Comparison of ENCODE assay signal across 29 cellular contexts in genomic region chr10:118841881-118842605, GRCh38.
"Had no signal": no experiment of that assay in that cellular context is flagged by ENCODE, and none has a peak within 500 bp of the region (broad histone marks: within the 10 kb centered on the region; RNA-seq: fewer than 3 reads in every experiment).

No MANE protein-coding gene starts in this region.

- H3K9me3 ChIP-seq: adrenal gland, body of pancreas, esophagus muscularis mucosa, gastrocnemius medialis had no signal

- H3K27me3 Mint-ChIP-seq: activated naive CD4-positive, alpha-beta T cell treated with anti-CD3 and anti-CD28 coated beads, Interleukin-2, amount 50 U/mL, for 24 hours; activated naive CD8-positive, alpha-beta T cell treated with anti-CD3 and anti-CD28 coated beads for 36 hours had no signal

- H3K27me3 ChIP-seq: adrenal gland, body of pancreas, esophagus muscularis mucosa, foreskin keratinocyte, gastrocnemius medialis had no signal

- H3K36me3 Mint-ChIP-seq: activated naive CD4-positive, alpha-beta T cell treated with anti-CD3 and anti-CD28 coated beads, Interleukin-2, amount 50 U/mL, for 24 hours; activated naive CD8-positive, alpha-beta T cell treated with anti-CD3 and anti-CD28 coated beads for 36 hours; WTC11 had no signal

- H3K36me3 ChIP-seq: adrenal gland, esophagus muscularis mucosa, gastrocnemius medialis had no signal

- H3K27ac ChIP-seq: adrenal gland, body of pancreas, esophagus muscularis mucosa, gastrocnemius medialis had no signal

- H3K27ac Mint-ChIP-seq: activated CD4-positive, alpha-beta memory T cell treated with anti-CD3 and anti-CD28 coated beads, Interleukin-2, amount 10 ng/mL, durations not matched to agents 7 days and 5 days; activated CD4-positive, alpha-beta T cell treated with anti-CD3 and anti-CD28 coated beads, Interleukin-2, amount 10 ng/mL, durations not matched to agents 7 days and 5 days; activated naive CD4-positive, alpha-beta T cell treated with anti-CD3 and anti-CD28 coated beads for 36 hours; activated naive CD4-positive, alpha-beta T cell treated with anti-CD3 and anti-CD28 coated beads, Interleukin-2, amount 50 U/mL, for 24 hours; activated naive CD8-positive, alpha-beta T cell treated with anti-CD3 and anti-CD28 coated beads for 36 hours; activated naive CD8-positive, alpha-beta T cell treated with anti-CD3 and anti-CD28 coated beads, Interleukin-2, amount 50 U/mL, for 24 hours; activated T-helper 1 cell treated with anti-CD3 and anti-CD28 coated beads, Interleukin-12 subunit alpha, Interleukin-12 subunit beta, Interleukin-2, Interleukin-4 antibody, amounts not matched to agents 30 ng/mL and 10 ng/mL and 1 ng/mL, durations not matched to agents 14 hours and 24 hours and 36 hours; activated T-helper 2 cell treated with anti-CD3 and anti-CD28 coated beads, Interferon-gamma antibody, Interleukin-2, Interleukin-4, amounts not matched to agents 10 μg/mL and 5 μg/mL and 100 μg/mL, durations not matched to agents 14 hours and 24 hours and 36 hours; effector memory CD8-positive, alpha-beta T cell; WTC11 had no signal

- DNase-seq: activated CD4-positive, alpha-beta T cell treated with anti-CD3 and anti-CD28 coated beads for 1 hour; activated CD4-positive, alpha-beta T cell treated with anti-CD3 and anti-CD28 coated beads for 4 hours; activated CD4-positive, alpha-beta T cell treated with anti-CD3 and anti-CD28 coated beads, Interleukin-2, amount 10 ng/mL, durations not matched to agents 7 days and 5 days; activated CD4-positive, alpha-beta T cell treated with anti-CD3 and anti-CD28 coated beads, Interleukin-2, amount 50 U/mL, for 4 hours; activated effector memory CD4-positive, alpha-beta T cell treated with anti-CD3 and anti-CD28 coated beads, Interleukin-2, amount 50 U/mL, for 16 hours; activated naive CD4-positive, alpha-beta T cell treated with anti-CD3 and anti-CD28 coated beads for 36 hours; activated naive CD8-positive, alpha-beta T cell treated with anti-CD3 and anti-CD28 coated beads for 36 hours; activated naive CD8-positive, alpha-beta T cell treated with anti-CD3 and anti-CD28 coated beads, Interleukin-2, amount 50 U/mL, for 24 hours; activated T-cell treated with anti-CD3 and anti-CD28 coated beads, Interleukin-2, amount 50 U/mL, for 1 hour; activated T-cell treated with anti-CD3 and anti-CD28 coated beads, Interleukin-2, amount 50 U/mL, for 48 hours; adrenal gland; amygdala; body of pancreas; caudate nucleus; cortex of kidney; dermis blood vessel endothelial cell; effector CD4-positive, alpha-beta T cell; effector memory CD8-positive, alpha-beta T cell; erythroblast; foreskin keratinocyte; gastrocnemius medialis; glutamatergic neuron; T-helper 2 cell had no signal

- H3K4me3 ChIP-seq: adrenal gland, body of pancreas, esophagus muscularis mucosa, gastrocnemius medialis had no signal

- H3K9me3 Mint-ChIP-seq: activated naive CD4-positive, alpha-beta T cell treated with anti-CD3 and anti-CD28 coated beads, Interleukin-2, amount 50 U/mL, for 24 hours; activated naive CD8-positive, alpha-beta T cell treated with anti-CD3 and anti-CD28 coated beads, Interleukin-2, amount 50 U/mL, for 24 hours had no signal

- H3K4me3 Mint-ChIP-seq: activated CD4-positive, alpha-beta memory T cell treated with anti-CD3 and anti-CD28 coated beads, Interleukin-2, amount 10 ng/mL, durations not matched to agents 7 days and 5 days; activated CD4-positive, alpha-beta T cell treated with anti-CD3 and anti-CD28 coated beads, Interleukin-2, amount 10 ng/mL, durations not matched to agents 7 days and 5 days; activated naive CD4-positive, alpha-beta T cell treated with anti-CD3 and anti-CD28 coated beads for 36 hours; activated naive CD4-positive, alpha-beta T cell treated with anti-CD3 and anti-CD28 coated beads, Interleukin-2, amount 50 U/mL, for 24 hours; activated naive CD8-positive, alpha-beta T cell treated with anti-CD3 and anti-CD28 coated beads for 36 hours; activated naive CD8-positive, alpha-beta T cell treated with anti-CD3 and anti-CD28 coated beads, Interleukin-2, amount 50 U/mL, for 24 hours; activated T-helper 1 cell treated with anti-CD3 and anti-CD28 coated beads, Interleukin-12 subunit alpha, Interleukin-12 subunit beta, Interleukin-2, Interleukin-4 antibody, amounts not matched to agents 30 ng/mL and 10 ng/mL and 1 ng/mL, durations not matched to agents 14 hours and 24 hours and 36 hours; effector memory CD8-positive, alpha-beta T cell; WTC11 had no signal
